17 cellular contexts compared by ENCODE assay signal in the genomic region with DNA sequence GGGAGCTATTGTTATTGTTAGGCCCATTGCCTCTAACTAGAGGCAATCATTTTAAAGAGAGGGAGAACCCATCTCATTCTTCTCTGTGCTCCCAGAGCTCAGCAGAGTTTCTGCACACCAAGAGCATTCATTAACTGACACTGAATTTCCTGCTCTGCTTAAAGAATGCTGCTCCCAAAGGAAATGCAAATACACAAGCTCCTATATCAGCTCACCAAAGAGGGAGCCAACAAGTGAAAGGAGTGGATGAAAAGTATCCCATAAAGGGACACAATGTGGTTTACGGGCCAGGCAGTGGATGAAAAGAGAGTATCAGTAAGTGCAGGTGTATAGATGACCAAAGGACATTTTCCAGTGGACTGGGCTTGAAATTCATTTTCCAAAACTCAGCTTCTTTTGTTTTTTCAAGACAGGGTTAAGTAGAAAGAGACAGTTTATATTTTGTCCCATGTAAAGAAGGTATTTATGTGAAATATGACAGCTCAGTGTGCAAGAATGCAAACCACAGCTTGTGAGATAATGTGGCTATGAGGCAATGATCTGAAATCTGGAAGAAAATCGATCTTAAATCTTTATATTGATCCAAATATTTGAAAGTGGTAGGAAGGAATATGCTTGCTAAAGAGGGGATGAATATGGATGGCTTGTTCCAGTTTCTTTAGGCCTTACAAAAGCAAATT.
DNase-seq lines count a peak whose midpoint lies in the region; ATAC-seq, FAIRE-seq and TF ChIP-seq lines count a peak whose summit lies in the region.
"Had no signal": no experiment of that assay in that cellular context is flagged by ENCODE, and none has a peak within 500 bp of the region (broad histone marks: within the 10 kb centered on the region; RNA-seq: fewer than 3 reads in every experiment).

No MANE protein-coding gene starts in this region.

- H3K4me3 Mint-ChIP-seq in stimulated activated effector memory CD8-positive, alpha-beta T cell treated with anti-CD3 and anti-CD28 coated beads, Interleukin-12 subunit alpha, Interleukin-12 subunit beta, amount 100 ng/mL, for 72 hours: no peak overlapping the region
- H3K4me3 Mint-ChIP-seq: activated CD4-positive, alpha-beta memory T cell treated with anti-CD3 and anti-CD28 coated beads, Interleukin-2, amount 10 ng/mL, durations not matched to agents 7 days and 5 days had no signal

- dilution Hi-C loops in mammary epithelial cell (cut with HindIII; ENCODE audit: low sequenced_read_pairs): loop anchor here (10.0 kb wide), 1 partner anchor 49 kb away; no protein-coding TSS in a partner anchor
- dilution Hi-C loops in keratinocyte (cut with MboI; ENCODE audit: extremely low pct_ligation_motif_present, low sequenced_read_pairs): no loop called here

- WGBS in mammary epithelial cell (ENCODE audit: low coverage, missing lambda C conversion rate): 29% methylated on average over 2 of the region's 2 CpGs

- no peak overlapping the region for H3K9ac ChIP-seq in mammary epithelial cell (ENCODE audit: insufficient read depth, low read length)
- H3K9ac ChIP-seq in keratinocyte (ENCODE audit: control insufficient read depth, extremely low read depth, insufficient read depth, low read length): peak overlapping the region; percentile 55

- H3K27ac Mint-ChIP-seq in stimulated activated effector memory CD8-positive, alpha-beta T cell treated with anti-CD3 and anti-CD28 coated beads, Interleukin-12 subunit alpha, Interleukin-12 subunit beta, amount 100 ng/mL, for 72 hours: no peak overlapping the region
- H3K27ac Mint-ChIP-seq: activated CD4-positive, alpha-beta memory T cell treated with anti-CD3 and anti-CD28 coated beads, Interleukin-2, amount 10 ng/mL, durations not matched to agents 7 days and 5 days had no signal

- H4K20me1 ChIP-seq in mammary epithelial cell (ENCODE audit: insufficient read depth, low read length) (no peaks in the 10 kb centered on the region), keratinocyte (ENCODE audit: control insufficient read depth, extremely low read depth, insufficient read depth, low read length) (no peaks in the 10 kb centered on the region)

- in situ Hi-C loops in mammary epithelial cell (cut with MboI; ENCODE audit: low sequenced_read_pairs in 2 of 2): no loop called here

- H3K9me1 ChIP-seq in keratinocyte (ENCODE audit: control insufficient read depth, extremely low read depth, insufficient read depth, low read length): no peaks in the 10 kb centered on the region

- H3K36me3 ChIP-seq in ACC112 (ENCODE audit: insufficient read depth, low read length): no peaks in the 10 kb centered on the region
- no peaks in the 10 kb centered on the region for H3K36me3 ChIP-seq in mammary epithelial cell (ENCODE audit: insufficient read depth, low read length)
- H3K36me3 ChIP-seq in keratinocyte (ENCODE audit: control insufficient read depth in 2 of 2, extremely low read depth in 1 of 2, insufficient read depth in 2 of 2, low read length in 2 of 2): no peaks in the 10 kb centered on the region
- H3K36me3 ChIP-seq: lower lobe of right lung, neutrophil had no signal

- peak overlapping the region; percentile 55 for H3K4me2 ChIP-seq in mammary epithelial cell (ENCODE audit: insufficient read depth, low read depth, low read length)
- H3K4me2 ChIP-seq in keratinocyte (ENCODE audit: control insufficient read depth, extremely low read depth, insufficient read depth, low read depth, low read length): peak overlapping the region; percentile 48

- no peak for TF ChIP-seq CTCF in mammary epithelial cell (conservative IDR thresholded peaks at IDR 0.05 in 1 of 2, IDR thresholded peaks at IDR 0.05 in 1 of 2; ENCODE audit: extremely low read depth in 1 of 2, insufficient read depth in 1 of 2, low read depth in 1 of 2, low read length in 2 of 2)
- TF ChIP-seq CTCF in keratinocyte (optimal IDR thresholded peaks at IDR 0.05 in 1 of 3, IDR thresholded peaks at IDR 0.05 in 1 of 3, conservative IDR thresholded peaks at IDR 0.05 in 1 of 3; ENCODE audit: extremely low read depth in 1 of 3, insufficient read depth in 2 of 3, low read length in 3 of 3): peak in 1 of 3 experiments; percentile 14

- ATAC-seq in stimulated activated effector memory CD8-positive, alpha-beta T cell treated with anti-CD3 and anti-CD28 coated beads, Interleukin-12 subunit alpha, Interleukin-12 subunit beta, amount 100 ng/mL, for 72 hours: no peak
- ATAC-seq: lower lobe of right lung, Right ventricle myocardium inferior had no signal

- no peaks in the 10 kb centered on the region for H3K9me3 Mint-ChIP-seq in stimulated activated effector memory CD8-positive, alpha-beta T cell treated with anti-CD3 and anti-CD28 coated beads, Interleukin-12 subunit alpha, Interleukin-12 subunit beta, amount 100 ng/mL, for 72 hours
- H3K9me3 Mint-ChIP-seq: activated CD4-positive, alpha-beta memory T cell treated with anti-CD3 and anti-CD28 coated beads, Interleukin-2, amount 10 ng/mL, durations not matched to agents 7 days and 5 days had no signal

- intact Hi-C loops in mammary epithelial cell (cut with micrococcal nuclease): loop anchor here (1.0 kb wide), 1 partner anchor 8 kb away; no protein-coding TSS in a partner anchor

- peak overlapping the region; percentile 59 for H3K27ac ChIP-seq in ACC112 (ENCODE audit: low read depth, low read length)
- H3K27ac ChIP-seq in mammary epithelial cell (ENCODE audit: insufficient read depth, low read depth, low read length): peak overlapping the region; percentile 66
- peak overlapping the region; percentile 90 for H3K27ac ChIP-seq in keratinocyte (ENCODE audit: control insufficient read depth, insufficient read depth, low read length)
- H3K27ac ChIP-seq: lower lobe of right lung, neutrophil, testis had no signal

- H3K4me3 ChIP-seq in ACC112 (ENCODE audit: low read depth, low read length) (peak overlapping the region; percentile 33; the same call in 1 of the 2 replicates), mammary epithelial cell (replicated peaks in 1 of 3; ENCODE audit: insufficient read depth in 1 of 3, low read depth in 2 of 3, low read length in 3 of 3) (no peak overlapping the region), keratinocyte (ENCODE audit: control insufficient read depth in 2 of 3, extremely low read depth in 1 of 3, insufficient read depth in 2 of 3, low read depth in 1 of 3, low read length in 3 of 3) (no peak overlapping the region)
- H3K4me3 ChIP-seq: lower lobe of right lung, testis had no signal

- BruUV-seq in mammary epithelial cell (replicated peaks; lab: Mats Ljungman, UMichigan): TSS peak; percentile 83

- H3K36me3 Mint-ChIP-seq in stimulated activated effector memory CD8-positive, alpha-beta T cell treated with anti-CD3 and anti-CD28 coated beads, Interleukin-12 subunit alpha, Interleukin-12 subunit beta, amount 100 ng/mL, for 72 hours: no peaks in the 10 kb centered on the region

- H3K4me1 Mint-ChIP-seq in stimulated activated effector memory CD8-positive, alpha-beta T cell treated with anti-CD3 and anti-CD28 coated beads, Interleukin-12 subunit alpha, Interleukin-12 subunit beta, amount 100 ng/mL, for 72 hours: no peaks in the 10 kb centered on the region
- H3K4me1 Mint-ChIP-seq: activated CD4-positive, alpha-beta memory T cell treated with anti-CD3 and anti-CD28 coated beads, Interleukin-2, amount 10 ng/mL, durations not matched to agents 7 days and 5 days had no signal

- DNase-seq in HT1080 (ENCODE audit: low read depth) (peak; percentile 61), mammary epithelial cell (peak; percentile 42), keratinocyte (ENCODE audit: low read depth, low spot score) (no peak), GF-D8 (lab: John Stamatoyannopoulos, UW) (no peak), OCI-M1 (lab: John Stamatoyannopoulos, UW) (no peak), NCI-H146 (lab: John Stamatoyannopoulos, UW) (no peak)
- no peak for DNase-seq in stimulated activated effector memory CD8-positive, alpha-beta T cell treated with anti-CD3 and anti-CD28 coated beads, Interleukin-12 subunit alpha, Interleukin-12 subunit beta, amount 100 ng/mL, for 72 hours (ENCODE audit: low spot score in 2 of 2)
- DNase-seq: activated CD4-positive, alpha-beta memory T cell treated with anti-CD3 and anti-CD28 coated beads, Interleukin-2, amount 10 ng/mL, durations not matched to agents 7 days and 5 days; activated effector memory CD4-positive, alpha-beta T cell treated with Interleukin-2 at 50 U/mL for 16 hours; hippocampal formation; KG1; lower lobe of right lung; NCI-H1436; testis had no signal

- CTCF ChIA-PET in mammary epithelial cell (lab: Charles Lee; ENCODE audit: low non-redundant PET): interaction anchor here (0.6 to 0.7 kb wide), 2 partner anchors 23 to 57 kb away, joined by 3 read pairs; no protein-coding TSS in a partner anchor

- H3K9me3 ChIP-seq in mammary epithelial cell (replicated peaks; ENCODE audit: insufficient read depth, low read length): no peaks in the 10 kb centered on the region
- no peaks in the 10 kb centered on the region for H3K9me3 ChIP-seq in keratinocyte (ENCODE audit: control insufficient read depth, low read depth, low read length)
- H3K9me3 ChIP-seq: lower lobe of right lung, neutrophil, testis had no signal

- FAIRE-seq in keratinocyte (lab: Jason Lieb, UNC): peak; percentile 90

- H3K4me1 ChIP-seq in ACC112 (ENCODE audit: control insufficient read depth, insufficient read depth, low read length, unreplicated experiment): peaks cover 16% of the 10 kb centered on the region
- peaks cover 47% of the 10 kb centered on the region for H3K4me1 ChIP-seq in mammary epithelial cell (ENCODE audit: insufficient read depth, low read length)
- H3K4me1 ChIP-seq in keratinocyte (ENCODE audit: control insufficient read depth, extremely low read depth, insufficient read depth, low read length): peaks cover 69% of the 10 kb centered on the region
- H3K4me1 ChIP-seq: lower lobe of right lung, testis had no signal

- H2AFZ ChIP-seq in ACC112 (ENCODE audit: low read length, unreplicated experiment): peak overlapping the region; percentile 57
- H2AFZ ChIP-seq in mammary epithelial cell (ENCODE audit: low read depth, low read length): peak overlapping the region; percentile 28
- H2AFZ ChIP-seq in keratinocyte (ENCODE audit: control insufficient read depth, low read length): no peak overlapping the region

- H3K27me3 ChIP-seq in ACC112 (ENCODE audit: insufficient read depth, low read length) (no peaks in the 10 kb centered on the region), mammary epithelial cell (ENCODE audit: insufficient read depth, low read length) (no peaks in the 10 kb centered on the region), keratinocyte (ENCODE audit: control insufficient read depth, extremely low read depth, insufficient read depth, low read length) (no peaks in the 10 kb centered on the region)
- H3K27me3 ChIP-seq: neutrophil, testis had no signal

- no peaks in the 10 kb centered on the region for H3K79me2 ChIP-seq in ACC112 (ENCODE audit: control insufficient read depth, insufficient read depth, low read length, unreplicated experiment)
- no peaks in the 10 kb centered on the region for H3K79me2 ChIP-seq in mammary epithelial cell (ENCODE audit: insufficient read depth, low read length)
- H3K79me2 ChIP-seq in keratinocyte (ENCODE audit: control insufficient read depth, insufficient read depth, low read length): no peaks in the 10 kb centered on the region

Comparison
In these comparisons a context has a peak if more than half of its experiments do, and no peak if none do; other contexts are left out.
1. DNase-seq: peak in HT1080 (single experiment) and mammary epithelial cell (single experiment); none in keratinocyte (single experiment), GF-D8 (single experiment), stimulated activated effector memory CD8-positive, alpha-beta T cell treated with anti-CD3 and anti-CD28 coated beads, Interleukin-12 subunit alpha, Interleukin-12 subunit beta, amount 100 ng/mL, for 72 hours (0 of 2), OCI-M1 (single experiment) and NCI-H146 (single experiment).
2. Peak in every context shown above with its lines, with median percentiles within 50 percentile points of each other: H3K27ac ChIP-seq.